9 cellular contexts compared by ENCODE assay signal in genomic region chr14:81435048-81435577, GRCh38. TPM values are rescaled to one million over a fixed set of nuclear protein-coding genes. Genes with fewer than 3 reads are reported as not detected.
A peak's percentile ranks its signal among the peaks of the same experiment; 100 is the strongest.
DNase-seq lines count a peak whose midpoint lies in the region; ATAC-seq, FAIRE-seq and TF ChIP-seq lines count a peak whose summit lies in the region.
"Had no signal": no experiment of that assay in that cellular context is flagged by ENCODE, and none has a peak within 500 bp of the region (broad histone marks: within the 10 kb centered on the region; RNA-seq: fewer than 3 reads in every experiment).

No MANE protein-coding gene starts in this region.

- intact Hi-C loops in left ventricle myocardium inferior (cut with micrococcal nuclease) (no loop called here), left ventricle myocardium superior (cut with micrococcal nuclease) (no loop called here), colonic mucosa (cut with DNase I) (no loop called here), vagina (cut with DNase I) (no loop called here)

- no peak overlapping the region for H3K9ac ChIP-seq in colonic mucosa (ENCODE audit: low read depth in 2 of 2, low read length in 2 of 2)

- no peak for ATAC-seq in left ventricle myocardium superior

- H3K4me3 ChIP-seq in left ventricle myocardium inferior (peak overlapping the region; percentile 72), colonic mucosa (peak overlapping the region; percentile 56), muscle layer of duodenum (ENCODE audit: low read depth in 1 of 2, low read length in 2 of 2) (peak overlapping the region; percentile 45 to 74), vagina (peak overlapping the region; percentile 48 to 58)

- no peaks in the 10 kb centered on the region for H3K9me3 ChIP-seq in left ventricle myocardium inferior (replicated peaks)
- no peaks in the 10 kb centered on the region for H3K9me3 ChIP-seq in colonic mucosa
- H3K9me3 ChIP-seq in muscle layer of duodenum (ENCODE audit: control insufficient read depth in 1 of 2, low read length in 2 of 2) = no peaks in the 10 kb centered on the region
- H3K9me3 ChIP-seq in vagina = no peaks in the 10 kb centered on the region

- peak overlapping the region; percentile 65 for H3K27ac ChIP-seq in left ventricle myocardium inferior (replicated peaks)
- no peak overlapping the region for H3K27ac ChIP-seq in colonic mucosa
- no peak overlapping the region for H3K27ac ChIP-seq in muscle layer of duodenum (ENCODE audit: low read length)
- no peak overlapping the region for H3K27ac ChIP-seq in vagina

- H3K36me3 ChIP-seq in left ventricle myocardium inferior = no peaks in the 10 kb centered on the region
- no peaks in the 10 kb centered on the region for H3K36me3 ChIP-seq in colonic mucosa
- no peaks in the 10 kb centered on the region for H3K36me3 ChIP-seq in muscle layer of duodenum (ENCODE audit: control insufficient read depth in 1 of 2, insufficient read depth in 2 of 2, low read length in 2 of 2)
- H3K36me3 ChIP-seq in vagina = no peaks in the 10 kb centered on the region

- DNase-seq in left ventricle myocardium inferior = no peak
- DNase-seq in left ventricle myocardium superior = no peak
- DNase-seq in colonic mucosa = no peak
- no peak for DNase-seq in vagina (ENCODE audit: extremely low spot score in 2 of 2)
- DNase-seq in RPMI8226 = no peak
- no peak for DNase-seq in NCI-H146 (lab: John Stamatoyannopoulos, UW)
- no peak for DNase-seq in HTR-8/SVneo (ENCODE audit: insufficient read length, low spot score)
- DNase-seq: DND-41 had no signal

- peaks cover 22% of the 10 kb centered on the region for H3K4me1 ChIP-seq in left ventricle myocardium inferior
- peaks cover 3% of the 10 kb centered on the region for H3K4me1 ChIP-seq in colonic mucosa
- peaks cover 0 to 17% of the 10 kb centered on the region in 2 donors for H3K4me1 ChIP-seq in muscle layer of duodenum (ENCODE audit: control insufficient read depth in 1 of 2, insufficient read depth in 2 of 2, low read length in 2 of 2)
- peaks cover 6% of the 10 kb centered on the region for H3K4me1 ChIP-seq in vagina

- no peak for FAIRE-seq in HTR-8/SVneo (lab: Jason Lieb, UNC)

- TF ChIP-seq CTCF in left ventricle myocardium inferior (IDR thresholded peaks at IDR 0.05; ENCODE audit: borderline replicate concordance) (no peak), colonic mucosa (IDR thresholded peaks at IDR 0.05) (no peak), vagina (IDR thresholded peaks at IDR 0.05) (no peak)

- TF ChIP-seq POLR2A in vagina (IDR thresholded peaks at IDR 0.05) = no peak

- peaks cover 93% of the 10 kb centered on the region for H3K27me3 ChIP-seq in left ventricle myocardium inferior (ENCODE audit: low read depth)
- peaks cover 16% of the 10 kb centered on the region for H3K27me3 ChIP-seq in colonic mucosa
- peaks cover 26% of the 10 kb centered on the region for H3K27me3 ChIP-seq in muscle layer of duodenum (ENCODE audit: low read depth, low read length)
- no peaks in the 10 kb centered on the region for H3K27me3 ChIP-seq in vagina

RNA-seq across cellular contexts. Expression of gene STON2, which starts 35.0 kb away (rescaled TPM):
- 8.3 TPM for total RNA-seq in left ventricle myocardium inferior
- 9.3 TPM for total RNA-seq in left ventricle myocardium superior
- 10 to 100 TPM; 12.7 to 15.1 TPM for total RNA-seq in colonic mucosa
- total RNA-seq in vagina = 39.8 TPM
